In the genomic region with DNA sequence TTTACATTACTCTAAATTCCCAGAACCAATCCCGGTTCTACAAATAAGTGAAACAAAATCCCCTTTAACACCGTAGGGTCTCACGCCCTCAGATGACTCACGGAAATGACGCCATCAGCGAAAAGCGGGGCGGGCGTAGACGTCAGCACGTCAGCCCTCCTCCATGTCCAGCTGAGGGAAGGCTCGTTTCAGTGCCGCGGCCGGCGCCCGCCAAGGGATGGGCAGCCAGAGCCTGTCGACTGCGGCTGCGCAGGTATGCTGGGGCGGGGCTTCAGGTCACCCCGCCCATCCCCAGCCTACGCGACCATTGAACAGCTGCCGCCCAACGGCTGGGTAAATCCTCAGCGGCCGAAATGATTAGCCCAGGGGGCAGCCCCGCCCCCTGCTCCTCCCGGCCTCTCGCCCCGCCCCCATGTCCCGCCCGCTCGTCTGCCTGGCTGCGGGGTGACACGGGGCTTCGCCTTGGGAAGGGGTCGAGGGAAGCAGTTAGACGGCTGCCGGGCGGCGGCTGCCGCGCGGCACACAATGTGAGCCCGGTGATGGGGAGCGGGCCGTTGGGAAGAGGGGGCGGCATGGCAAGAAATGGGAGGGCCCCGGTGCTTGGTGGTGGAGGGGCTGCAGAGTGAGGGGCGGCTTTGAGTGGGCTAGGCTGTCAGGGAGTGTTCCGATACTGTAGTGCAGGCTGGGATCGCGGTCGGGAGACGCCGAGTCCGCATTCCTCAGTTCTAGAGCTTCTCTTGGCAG, we compare ENCODE assay signal across 1 cellular context.
TF ChIP-seq lines count a peak whose summit lies in the region.

A gene (plus strand): TSS at position 420 of the 744 bp plus-strand sequence. CDS start 1,510 bp downstream, outside the sequence.

TF ChIP-seq in HepG2, 621 proteins besides CTCF, POLR2A, EP300 and RAD21 (continued from another document and continues in another):
- TF ChIP-seq ZNF776 (CRISPR knock-in tag; IDR thresholded peaks at IDR 0.05) (no peak; the same call in 1 of the 2 replicates), NFIC (IDR thresholded peaks at IDR 0.05; ENCODE audit: low read length) (no peak), ZNF431 (CRISPR knock-in tag; IDR thresholded peaks at IDR 0.05; ENCODE audit: borderline replicate concordance, low read depth) (no peak), CBX5 (CRISPR knock-in tag; IDR thresholded peaks at IDR 0.05; ENCODE audit: borderline replicate concordance) (peak; percentile 45; the same call in 1 of the 2 replicates), ZNF34 (CRISPR knock-in tag; IDR thresholded peaks at IDR 0.05; ENCODE audit: borderline replicate concordance) (no peak), MAFK (conservative IDR thresholded peaks at IDR 0.05 in 1 of 2, IDR thresholded peaks at IDR 0.05 in 1 of 2; ENCODE audit: low read length in 2 of 2) (peak; percentile 87 to 96), AKAP8 (CRISPR knock-in tag; IDR thresholded peaks at IDR 0.05) (peak; percentile 46; the same call in 1 of the 2 replicates), HOXD1 (CRISPR knock-in tag; IDR thresholded peaks at IDR 0.05) (no peak), NCOA1 (CRISPR knock-in tag; IDR thresholded peaks at IDR 0.05) (no peak), ZNF230 (CRISPR knock-in tag; IDR thresholded peaks at IDR 0.05) (no peak), JARID2 (CRISPR knock-in tag; IDR thresholded peaks at IDR 0.05; ENCODE audit: insufficient replicate concordance) (peak; percentile 53), ZNF737 (CRISPR knock-in tag; IDR thresholded peaks at IDR 0.05; ENCODE audit: borderline replicate concordance) (no peak), ZFP36 (IDR thresholded peaks at IDR 0.05; ENCODE audit: borderline replicate concordance, low read depth, low read length, partially characterized antibody) (no peak), ZMYM4 (CRISPR knock-in tag; IDR thresholded peaks at IDR 0.05) (peak; percentile 96), KLF12 (CRISPR knock-in tag; IDR thresholded peaks at IDR 0.05; ENCODE audit: borderline replicate concordance) (no peak; the same call in 1 of the 2 replicates), ZNF382 (CRISPR knock-in tag; IDR thresholded peaks at IDR 0.05; ENCODE audit: borderline replicate concordance) (no peak), SALL1 (CRISPR knock-in tag; IDR thresholded peaks at IDR 0.05) (peak; percentile 90), ZNF607 (CRISPR knock-in tag; IDR thresholded peaks at IDR 0.05; ENCODE audit: borderline replicate concordance) (peak; percentile 97; the same call in 1 of the 2 replicates), NFKBIZ (CRISPR knock-in tag; IDR thresholded peaks at IDR 0.05) (peak; percentile 49; the same call in 1 of the 2 replicates), REXO4 (CRISPR knock-in tag; IDR thresholded peaks at IDR 0.05; ENCODE audit: borderline replicate concordance) (no peak), KLF11 (CRISPR knock-in tag; IDR thresholded peaks at IDR 0.05) (peak; percentile 89; the same call in 1 of the 2 replicates), ZBTB42 (CRISPR knock-in tag; IDR thresholded peaks at IDR 0.05) (peak; percentile 35; the same call in 1 of the 2 replicates), FOXJ3 (CRISPR knock-in tag; IDR thresholded peaks at IDR 0.05; ENCODE audit: borderline replicate concordance) (no peak), HES4 (CRISPR knock-in tag; IDR thresholded peaks at IDR 0.05; ENCODE audit: borderline replicate concordance) (peak; percentile 35; the same call in 1 of the 2 replicates), NFRKB (IDR thresholded peaks at IDR 0.05) (no peak), RBM39 (IDR thresholded peaks at IDR 0.05; ENCODE audit: low read depth, low read length, poor library complexity, severe bottlenecking) (peak; percentile 37), ZFP62 (CRISPR knock-in tag; IDR thresholded peaks at IDR 0.05) (no peak), CCDC6 (CRISPR knock-in tag; IDR thresholded peaks at IDR 0.05) (peak; percentile 62), ZNF850 (CRISPR knock-in tag; conservative IDR thresholded peaks at IDR 0.05) (no peak), KLF16 (CRISPR knock-in tag; IDR thresholded peaks at IDR 0.05) (peak in 1 of 2 experiments; percentile 84; a peak in 1 of 4 replicates), CHCHD3 (CRISPR knock-in tag; IDR thresholded peaks at IDR 0.05) (peak; percentile 14; the same call in 1 of the 2 replicates), BCL6 (CRISPR knock-in tag; IDR thresholded peaks at IDR 0.05) (peak; percentile 48; the same call in 1 of the 2 replicates), HOXA3 (CRISPR knock-in tag; IDR thresholded peaks at IDR 0.05) (peak; percentile 100), NR3C1 (CRISPR knock-in tag; IDR thresholded peaks at IDR 0.05) (no peak), FLYWCH1 (CRISPR knock-in tag; IDR thresholded peaks at IDR 0.05) (no peak), ZC3H13 (CRISPR knock-in tag; IDR thresholded peaks at IDR 0.05) (0 out of 2 replicates have a peak, but pooled peaks have one; percentile 56), BRD4 (CRISPR knock-in tag; IDR thresholded peaks at IDR 0.05) (no peak), SRSF9 (IDR thresholded peaks at IDR 0.05; ENCODE audit: borderline replicate concordance, insufficient read depth, low read depth, low read length, poor library complexity, severe bottlenecking) (no peak)
- TF ChIP-seq, protein P1, sequence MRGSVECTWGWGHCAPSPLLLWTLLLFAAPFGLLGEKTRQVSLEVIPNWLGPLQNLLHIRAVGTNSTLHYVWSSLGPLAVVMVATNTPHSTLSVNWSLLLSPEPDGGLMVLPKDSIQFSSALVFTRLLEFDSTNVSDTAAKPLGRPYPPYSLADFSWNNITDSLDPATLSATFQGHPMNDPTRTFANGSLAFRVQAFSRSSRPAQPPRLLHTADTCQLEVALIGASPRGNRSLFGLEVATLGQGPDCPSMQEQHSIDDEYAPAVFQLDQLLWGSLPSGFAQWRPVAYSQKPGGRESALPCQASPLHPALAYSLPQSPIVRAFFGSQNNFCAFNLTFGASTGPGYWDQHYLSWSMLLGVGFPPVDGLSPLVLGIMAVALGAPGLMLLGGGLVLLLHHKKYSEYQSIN (CRISPR knock-in tag; IDR thresholded peaks at IDR 0.05; ENCODE audit: borderline replicate concordance): no peak
- TF ChIP-seq, protein P2, sequence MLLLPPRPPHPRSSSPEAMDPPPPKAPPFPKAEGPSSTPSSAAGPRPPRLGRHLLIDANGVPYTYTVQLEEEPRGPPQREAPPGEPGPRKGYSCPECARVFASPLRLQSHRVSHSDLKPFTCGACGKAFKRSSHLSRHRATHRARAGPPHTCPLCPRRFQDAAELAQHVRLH (CRISPR knock-in tag; IDR thresholded peaks at IDR 0.05; ENCODE audit: borderline replicate concordance, low read depth): peak; percentile 63; the same call in 1 of the 2 replicates
- TF ChIP-seq, protein P3, sequence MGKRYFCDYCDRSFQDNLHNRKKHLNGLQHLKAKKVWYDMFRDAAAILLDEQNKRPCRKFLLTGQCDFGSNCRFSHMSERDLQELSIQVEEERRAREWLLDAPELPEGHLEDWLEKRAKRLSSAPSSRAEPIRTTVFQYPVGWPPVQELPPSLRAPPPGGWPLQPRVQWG (CRISPR knock-in tag; IDR thresholded peaks at IDR 0.05; ENCODE audit: borderline replicate concordance, low read depth): no peak
- TF ChIP-seq, protein P4, sequence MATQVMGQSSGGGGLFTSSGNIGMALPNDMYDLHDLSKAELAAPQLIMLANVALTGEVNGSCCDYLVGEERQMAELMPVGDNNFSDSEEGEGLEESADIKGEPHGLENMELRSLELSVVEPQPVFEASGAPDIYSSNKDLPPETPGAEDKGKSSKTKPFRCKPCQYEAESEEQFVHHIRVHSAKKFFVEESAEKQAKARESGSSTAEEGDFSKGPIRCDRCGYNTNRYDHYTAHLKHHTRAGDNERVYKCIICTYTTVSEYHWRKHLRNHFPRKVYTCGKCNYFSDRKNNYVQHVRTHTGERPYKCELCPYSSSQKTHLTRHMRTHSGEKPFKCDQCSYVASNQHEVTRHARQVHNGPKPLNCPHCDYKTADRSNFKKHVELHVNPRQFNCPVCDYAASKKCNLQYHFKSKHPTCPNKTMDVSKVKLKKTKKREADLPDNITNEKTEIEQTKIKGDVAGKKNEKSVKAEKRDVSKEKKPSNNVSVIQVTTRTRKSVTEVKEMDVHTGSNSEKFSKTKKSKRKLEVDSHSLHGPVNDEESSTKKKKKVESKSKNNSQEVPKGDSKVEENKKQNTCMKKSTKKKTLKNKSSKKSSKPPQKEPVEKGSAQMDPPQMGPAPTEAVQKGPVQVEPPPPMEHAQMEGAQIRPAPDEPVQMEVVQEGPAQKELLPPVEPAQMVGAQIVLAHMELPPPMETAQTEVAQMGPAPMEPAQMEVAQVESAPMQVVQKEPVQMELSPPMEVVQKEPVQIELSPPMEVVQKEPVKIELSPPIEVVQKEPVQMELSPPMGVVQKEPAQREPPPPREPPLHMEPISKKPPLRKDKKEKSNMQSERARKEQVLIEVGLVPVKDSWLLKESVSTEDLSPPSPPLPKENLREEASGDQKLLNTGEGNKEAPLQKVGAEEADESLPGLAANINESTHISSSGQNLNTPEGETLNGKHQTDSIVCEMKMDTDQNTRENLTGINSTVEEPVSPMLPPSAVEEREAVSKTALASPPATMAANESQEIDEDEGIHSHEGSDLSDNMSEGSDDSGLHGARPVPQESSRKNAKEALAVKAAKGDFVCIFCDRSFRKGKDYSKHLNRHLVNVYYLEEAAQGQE (IDR thresholded peaks at IDR 0.05; ENCODE audit: borderline replicate concordance in 1 of 2, low read depth in 1 of 2, low read length in 2 of 2): 0 out of 4 replicates have a peak, but pooled peaks of 1 of the 2 experiments have one; percentile 3
- TF ChIP-seq, protein P5, sequence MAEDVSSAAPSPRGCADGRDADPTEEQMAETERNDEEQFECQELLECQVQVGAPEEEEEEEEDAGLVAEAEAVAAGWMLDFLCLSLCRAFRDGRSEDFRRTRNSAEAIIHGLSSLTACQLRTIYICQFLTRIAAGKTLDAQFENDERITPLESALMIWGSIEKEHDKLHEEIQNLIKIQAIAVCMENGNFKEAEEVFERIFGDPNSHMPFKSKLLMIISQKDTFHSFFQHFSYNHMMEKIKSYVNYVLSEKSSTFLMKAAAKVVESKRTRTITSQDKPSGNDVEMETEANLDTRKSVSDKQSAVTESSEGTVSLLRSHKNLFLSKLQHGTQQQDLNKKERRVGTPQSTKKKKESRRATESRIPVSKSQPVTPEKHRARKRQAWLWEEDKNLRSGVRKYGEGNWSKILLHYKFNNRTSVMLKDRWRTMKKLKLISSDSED (CRISPR knock-in tag; IDR thresholded peaks at IDR 0.05): no peak
- TF ChIP-seq, protein P6, sequence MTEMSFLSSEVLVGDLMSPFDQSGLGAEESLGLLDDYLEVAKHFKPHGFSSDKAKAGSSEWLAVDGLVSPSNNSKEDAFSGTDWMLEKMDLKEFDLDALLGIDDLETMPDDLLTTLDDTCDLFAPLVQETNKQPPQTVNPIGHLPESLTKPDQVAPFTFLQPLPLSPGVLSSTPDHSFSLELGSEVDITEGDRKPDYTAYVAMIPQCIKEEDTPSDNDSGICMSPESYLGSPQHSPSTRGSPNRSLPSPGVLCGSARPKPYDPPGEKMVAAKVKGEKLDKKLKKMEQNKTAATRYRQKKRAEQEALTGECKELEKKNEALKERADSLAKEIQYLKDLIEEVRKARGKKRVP (CRISPR knock-in tag; IDR thresholded peaks at IDR 0.05): peak in 1 of 2 experiments; percentile 59; a peak in 2 of 4 replicates
- TF ChIP-seq, protein P7, sequence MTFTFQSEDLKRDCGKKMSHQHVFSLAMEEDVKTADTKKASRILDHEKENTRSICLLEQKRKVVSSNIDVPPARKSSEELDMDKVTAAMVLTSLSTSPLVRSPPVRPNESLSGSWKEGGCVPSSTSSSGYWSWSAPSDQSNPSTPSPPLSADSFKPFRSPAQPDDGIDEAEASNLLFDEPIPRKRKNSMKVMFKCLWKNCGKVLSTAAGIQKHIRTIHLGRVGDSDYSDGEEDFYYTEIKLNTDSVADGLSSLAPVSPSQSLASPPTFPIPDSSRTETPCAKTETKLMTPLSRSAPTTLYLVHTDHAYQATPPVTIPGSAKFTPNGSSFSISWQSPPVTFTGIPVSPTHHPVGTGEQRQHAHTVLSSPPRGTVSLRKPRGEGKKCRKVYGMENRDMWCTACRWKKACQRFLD (CRISPR knock-in tag; IDR thresholded peaks at IDR 0.05; ENCODE audit: borderline replicate concordance): no peak; the same call in 1 of the 2 replicates
- TF ChIP-seq, protein P8, sequence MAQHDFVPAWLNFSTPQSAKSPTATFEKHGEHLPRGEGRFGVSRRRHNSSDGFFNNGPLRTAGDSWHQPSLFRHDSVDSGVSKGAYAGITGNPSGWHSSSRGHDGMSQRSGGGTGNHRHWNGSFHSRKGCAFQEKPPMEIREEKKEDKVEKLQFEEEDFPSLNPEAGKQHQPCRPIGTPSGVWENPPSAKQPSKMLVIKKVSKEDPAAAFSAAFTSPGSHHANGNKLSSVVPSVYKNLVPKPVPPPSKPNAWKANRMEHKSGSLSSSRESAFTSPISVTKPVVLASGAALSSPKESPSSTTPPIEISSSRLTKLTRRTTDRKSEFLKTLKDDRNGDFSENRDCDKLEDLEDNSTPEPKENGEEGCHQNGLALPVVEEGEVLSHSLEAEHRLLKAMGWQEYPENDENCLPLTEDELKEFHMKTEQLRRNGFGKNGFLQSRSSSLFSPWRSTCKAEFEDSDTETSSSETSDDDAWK (CRISPR knock-in tag; IDR thresholded peaks at IDR 0.05): no peak
- TF ChIP-seq, protein P9, sequence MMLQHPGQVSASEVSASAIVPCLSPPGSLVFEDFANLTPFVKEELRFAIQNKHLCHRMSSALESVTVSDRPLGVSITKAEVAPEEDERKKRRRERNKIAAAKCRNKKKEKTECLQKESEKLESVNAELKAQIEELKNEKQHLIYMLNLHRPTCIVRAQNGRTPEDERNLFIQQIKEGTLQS (CRISPR knock-in tag; IDR thresholded peaks at IDR 0.05): peak; percentile 88
- TF ChIP-seq, protein P10, sequence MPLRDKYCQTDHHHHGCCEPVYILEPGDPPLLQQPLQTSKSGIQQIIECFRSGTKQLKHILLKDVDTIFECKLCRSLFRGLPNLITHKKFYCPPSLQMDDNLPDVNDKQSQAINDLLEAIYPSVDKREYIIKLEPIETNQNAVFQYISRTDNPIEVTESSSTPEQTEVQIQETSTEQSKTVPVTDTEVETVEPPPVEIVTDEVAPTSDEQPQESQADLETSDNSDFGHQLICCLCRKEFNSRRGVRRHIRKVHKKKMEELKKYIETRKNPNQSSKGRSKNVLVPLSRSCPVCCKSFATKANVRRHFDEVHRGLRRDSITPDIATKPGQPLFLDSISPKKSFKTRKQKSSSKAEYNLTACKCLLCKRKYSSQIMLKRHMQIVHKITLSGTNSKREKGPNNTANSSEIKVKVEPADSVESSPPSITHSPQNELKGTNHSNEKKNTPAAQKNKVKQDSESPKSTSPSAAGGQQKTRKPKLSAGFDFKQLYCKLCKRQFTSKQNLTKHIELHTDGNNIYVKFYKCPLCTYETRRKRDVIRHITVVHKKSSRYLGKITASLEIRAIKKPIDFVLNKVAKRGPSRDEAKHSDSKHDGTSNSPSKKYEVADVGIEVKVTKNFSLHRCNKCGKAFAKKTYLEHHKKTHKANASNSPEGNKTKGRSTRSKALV (CRISPR knock-in tag; IDR thresholded peaks at IDR 0.05): peak; percentile 16; the same call in 1 of the 2 replicates
